Comparison of ENCODE assay signal across 8 cellular contexts in the genomic region with DNA sequence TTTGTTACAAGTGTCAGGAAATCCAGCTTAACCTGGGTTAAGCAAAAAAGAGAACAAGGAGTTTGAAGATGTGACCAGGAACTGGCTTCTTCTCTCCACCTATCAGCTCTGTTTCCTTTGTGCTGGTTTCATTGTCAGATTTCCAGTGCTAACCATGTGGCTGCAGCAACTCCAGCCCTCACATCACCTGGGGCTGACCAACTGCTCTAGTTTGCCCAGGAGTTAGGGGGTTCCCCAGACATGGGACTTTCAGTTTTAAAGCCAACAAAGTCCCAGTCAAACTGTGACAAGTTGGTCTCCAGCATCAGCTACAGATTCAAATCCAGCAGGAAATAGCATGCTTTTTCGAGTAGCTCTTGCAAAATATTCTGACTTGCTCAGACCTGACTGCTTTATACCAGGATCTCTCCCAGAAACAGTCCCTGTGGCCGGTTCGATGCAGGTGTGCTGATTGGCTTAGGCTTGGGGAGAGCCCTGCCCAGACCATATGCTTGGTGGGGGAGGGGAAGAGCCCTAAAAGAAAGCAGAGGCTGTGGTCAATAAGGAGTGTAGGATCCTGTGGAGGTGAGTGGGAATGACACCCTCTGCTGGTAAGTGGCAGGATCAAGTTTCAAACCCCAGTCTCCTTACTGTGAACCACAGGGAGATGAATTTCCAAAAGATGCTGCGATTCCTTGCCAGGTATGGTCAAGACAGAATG. TPM values are rescaled to one million over a fixed set of nuclear protein-coding genes. Genes with fewer than 3 reads are reported as not detected.
A peak's percentile ranks its signal among the peaks of the same experiment; 100 is the strongest.
DNase-seq lines count a peak whose midpoint lies in the region; ATAC-seq, FAIRE-seq and TF ChIP-seq lines count a peak whose summit lies in the region.

No MANE protein-coding gene starts in this region.

- H2AFZ ChIP-seq in PC-3 (ENCODE audit: low read length) = no peak overlapping the region

- POLR2A ChIA-PET in PC-3 (lab: Charles Lee; ENCODE audit: unreplicated experiment) = no interaction called here
- POLR2A ChIA-PET in activated CD4-positive, alpha-beta memory T cell treated with anti-CD3 and anti-CD28 coated beads, Interleukin-2, amount 10 ng/mL, durations not matched to agents 7 days and 5 days (lab: Charles Lee) = no interaction called here

- H3K36me3 Mint-ChIP-seq in stimulated activated memory B cell treated with anti-CD40 and anti-IgM and Interleukin-4, amounts not matched to agents 10 μg/mL and 1 μg/mL and 100 μg/mL, for 72 hours = no peaks in the 10 kb centered on the region
- no peaks in the 10 kb centered on the region for H3K36me3 Mint-ChIP-seq in activated CD4-positive, alpha-beta memory T cell treated with anti-CD3 and anti-CD28 coated beads, Interleukin-2, amount 10 ng/mL, durations not matched to agents 7 days and 5 days (ENCODE audit: low read depth)

- H3K4me1 ChIP-seq in PC-3 (ENCODE audit: insufficient read depth, low read length) (no peaks in the 10 kb centered on the region), foreskin keratinocyte (no peaks in the 10 kb centered on the region), kidney (ENCODE audit: control insufficient read depth in 1 of 2, insufficient read depth in 1 of 2, low read depth in 1 of 2, low read length in 2 of 2) (no peaks in the 10 kb centered on the region)

- ATAC-seq in HG03135 (IDR thresholded peaks at IDR 0.05; ENCODE audit: unreplicated experiment) (peak; percentile 67), PC-3 (peak; percentile 96), foreskin keratinocyte (peak; percentile 83)
- ATAC-seq in stimulated activated memory B cell treated with anti-CD40 and anti-IgM and Interleukin-4, amounts not matched to agents 10 μg/mL and 1 μg/mL and 100 μg/mL, for 72 hours = peak; percentile 40

- H3K36me3 ChIP-seq in PC-3 (ENCODE audit: low read depth, low read length) (no peaks in the 10 kb centered on the region), kidney (ENCODE audit: control insufficient read depth in 1 of 2, insufficient read depth in 2 of 2, low read length in 2 of 2) (no peaks in the 10 kb centered on the region)

- BruUV-seq in PC-3 (replicated peaks; lab: Mats Ljungman, UMichigan) = no TSS peak

- H3K27ac Mint-ChIP-seq in stimulated activated memory B cell treated with anti-CD40 and anti-IgM and Interleukin-4, amounts not matched to agents 10 μg/mL and 1 μg/mL and 100 μg/mL, for 72 hours = no peak overlapping the region
- no peak overlapping the region for H3K27ac Mint-ChIP-seq in activated CD4-positive, alpha-beta memory T cell treated with anti-CD3 and anti-CD28 coated beads, Interleukin-2, amount 10 ng/mL, durations not matched to agents 7 days and 5 days

- H3K9ac ChIP-seq in PC-3 (ENCODE audit: low read length) = no peak overlapping the region
- H3K9ac ChIP-seq in kidney (ENCODE audit: low read length in 2 of 2) = no peak overlapping the region

- H3K4me3 ChIP-seq in PC-3 (ENCODE audit: low read length) (no peak overlapping the region), kidney (ENCODE audit: low read length in 2 of 2) (no peak overlapping the region)

- no peaks in the 10 kb centered on the region for H3F3A ChIP-seq in PC-3 (ENCODE audit: low read length, unreplicated experiment)

- no peak for FAIRE-seq in kidney (lab: Jason Lieb, UNC)

- no peaks in the 10 kb centered on the region for H4K20me1 ChIP-seq in PC-3 (ENCODE audit: low read length)

- H3K4me3 Mint-ChIP-seq in stimulated activated memory B cell treated with anti-CD40 and anti-IgM and Interleukin-4, amounts not matched to agents 10 μg/mL and 1 μg/mL and 100 μg/mL, for 72 hours = no peak overlapping the region
- H3K4me3 Mint-ChIP-seq in activated CD4-positive, alpha-beta memory T cell treated with anti-CD3 and anti-CD28 coated beads, Interleukin-2, amount 10 ng/mL, durations not matched to agents 7 days and 5 days = no peak overlapping the region

- intact Hi-C loops in PC-3 (cut with micrococcal nuclease) (loop anchor here (1.0 kb wide), 1 partner anchor 130 kb away; no protein-coding TSS in a partner anchor), kidney (cut with DNase I) (no loop called here)

- DNase-seq in COLO829 (ENCODE audit: low spot score) = peak; percentile 59
- peak; percentile 9 for DNase-seq in GM19238 (ENCODE audit: insufficient read length, low spot score)
- peak; percentile 61 for DNase-seq in PC-3
- DNase-seq in foreskin keratinocyte = peak; percentile 86 to 93
- DNase-seq in activated CD4-positive, alpha-beta memory T cell treated with anti-CD3 and anti-CD28 coated beads, Interleukin-2, amount 10 ng/mL, durations not matched to agents 7 days and 5 days = no peak
- no peak for DNase-seq in kidney

- CTCF ChIA-PET in PC-3 (lab: Charles Lee) = interaction anchor here (1.0 to 1.2 kb wide), 2 partner anchors 119 to 130 kb away, joined by 5 to 11 read pairs; no protein-coding TSS in a partner anchor
- CTCF ChIA-PET in activated CD4-positive, alpha-beta memory T cell treated with anti-CD3 and anti-CD28 coated beads, Interleukin-2, amount 10 ng/mL, durations not matched to agents 7 days and 5 days (lab: Charles Lee) = interaction anchor here (0.7 kb wide), 1 partner anchor 130 kb away, joined by 3 read pairs; no protein-coding TSS in a partner anchor

- H3K9me3 ChIP-seq in PC-3 (ENCODE audit: low read length) (no peaks in the 10 kb centered on the region), kidney (ENCODE audit: control insufficient read depth in 1 of 2, low read length in 2 of 2) (no peaks in the 10 kb centered on the region)

- peak; percentile 76 for TF ChIP-seq CTCF in PC-3 (conservative IDR thresholded peaks at IDR 0.05; ENCODE audit: low read depth, low read length)
- peak; percentile 76 for TF ChIP-seq CTCF in foreskin keratinocyte (conservative IDR thresholded peaks at IDR 0.05)
- no peak for TF ChIP-seq CTCF in kidney (IDR thresholded peaks at IDR 0.05; ENCODE audit: borderline replicate concordance, extremely low read depth, insufficient read depth)

- H3K27me3 Mint-ChIP-seq in stimulated activated memory B cell treated with anti-CD40 and anti-IgM and Interleukin-4, amounts not matched to agents 10 μg/mL and 1 μg/mL and 100 μg/mL, for 72 hours = no peaks in the 10 kb centered on the region
- no peaks in the 10 kb centered on the region for H3K27me3 Mint-ChIP-seq in activated CD4-positive, alpha-beta memory T cell treated with anti-CD3 and anti-CD28 coated beads, Interleukin-2, amount 10 ng/mL, durations not matched to agents 7 days and 5 days

- no peaks in the 10 kb centered on the region for H3K9me3 Mint-ChIP-seq in stimulated activated memory B cell treated with anti-CD40 and anti-IgM and Interleukin-4, amounts not matched to agents 10 μg/mL and 1 μg/mL and 100 μg/mL, for 72 hours
- no peaks in the 10 kb centered on the region for H3K9me3 Mint-ChIP-seq in activated CD4-positive, alpha-beta memory T cell treated with anti-CD3 and anti-CD28 coated beads, Interleukin-2, amount 10 ng/mL, durations not matched to agents 7 days and 5 days

- no peaks in the 10 kb centered on the region for H3K4me1 Mint-ChIP-seq in stimulated activated memory B cell treated with anti-CD40 and anti-IgM and Interleukin-4, amounts not matched to agents 10 μg/mL and 1 μg/mL and 100 μg/mL, for 72 hours
- H3K4me1 Mint-ChIP-seq in activated CD4-positive, alpha-beta memory T cell treated with anti-CD3 and anti-CD28 coated beads, Interleukin-2, amount 10 ng/mL, durations not matched to agents 7 days and 5 days = no peaks in the 10 kb centered on the region

- H3K9me2 ChIP-seq in PC-3 (replicated peaks; ENCODE audit: low read length) = no peaks in the 10 kb centered on the region

- peaks cover 14% of the 10 kb centered on the region; the same call in 1 of the 2 replicates for H3K27me3 ChIP-seq in PC-3 (ENCODE audit: low read length)
- H3K27me3 ChIP-seq in foreskin keratinocyte = no peaks in the 10 kb centered on the region

- no peaks in the 10 kb centered on the region for H3K79me2 ChIP-seq in PC-3 (ENCODE audit: low read length)

- H3K4me2 ChIP-seq in PC-3 (ENCODE audit: low read length) = no peak overlapping the region

- no peak overlapping the region for H3K27ac ChIP-seq in PC-3 (ENCODE audit: low read length)
- H3K27ac ChIP-seq in foreskin keratinocyte = no peak overlapping the region
- H3K27ac ChIP-seq in kidney (ENCODE audit: low read depth in 2 of 2, low read length in 2 of 2) = no peak overlapping the region

RNA-seq across cellular contexts. Expression of a gene that starts 49.5 kb away (rescaled TPM):
- not detected in 2 replicates for total RNA-seq in PC-3 (2014; rRNA removed)
- 0.14 TPM in 2 replicates for total RNA-seq in foreskin keratinocyte
- polyA plus RNA-seq in foreskin keratinocyte = 0.09 and 0.10 TPM in 2 replicates
- total RNA-seq in activated CD4-positive, alpha-beta memory T cell treated with anti-CD3 and anti-CD28 coated beads, Interleukin-2, amount 10 ng/mL, durations not matched to agents 7 days and 5 days = not detected
- 4.2 TPM for total RNA-seq in kidney
- 4.0 TPM for polyA plus RNA-seq in kidney (ENCODE audit: insufficient read depth, low read depth, low replicate concordance)

Comparison
In these comparisons a context has a peak if more than half of its experiments do, and no peak if none do; other contexts are left out.
1. DNase-seq: peak in COLO829 (single experiment), GM19238 (single experiment), PC-3 (single experiment) and foreskin keratinocyte (2 of 2); none in activated CD4-positive, alpha-beta memory T cell treated with anti-CD3 and anti-CD28 coated beads, Interleukin-2, amount 10 ng/mL, durations not matched to agents 7 days and 5 days (single experiment) and kidney (single experiment).
2. ATAC-seq: peak in every context shown above with its lines; median percentile 96 in PC-3; 83 in foreskin keratinocyte; 67 in HG03135; 40 in stimulated activated memory B cell treated with anti-CD40 and anti-IgM and Interleukin-4, amounts not matched to agents 10 μg/mL and 1 μg/mL and 100 μg/mL, for 72 hours.